In genomic region chr15:77839970-77840609, GRCh38 we compare ENCODE assay signal across 14 cellular contexts.
"Had no signal": no experiment of that assay in that cellular context is flagged by ENCODE, and none has a peak within 500 bp of the region (broad histone marks: within the 10 kb centered on the region; RNA-seq: fewer than 3 reads in every experiment).

No MANE protein-coding gene starts in this region.

- H3K9me3 ChIP-seq: psoas muscle, testis had no signal

- H3K4me1 ChIP-seq: psoas muscle, testis had no signal

- DNase-seq: activated CD4-positive, alpha-beta T cell treated with anti-CD3 and anti-CD28 coated beads, Interleukin-2, amount 10 ng/mL, durations not matched to agents 24 days and 14 days; activated T-cell treated with anti-CD3 and anti-CD28 coated beads, Interleukin-2, amount 50 U/mL, for 1 hour; caudate nucleus; effector CD4-positive, alpha-beta T cell; midbrain; stimulated activated CD4-positive, alpha-beta T cell treated with anti-CD3 and anti-CD28 coated beads, Interleukin-4, amount 100 ng/mL, for 1 hour; stimulated activated naive CD8-positive, alpha-beta T cell treated with anti-CD3 and anti-CD28 coated beads, Interleukin-15, amount 100 ng/mL, for 72 hours; T-cell; testis had no signal

- H3K27ac Mint-ChIP-seq: activated CD4-positive, alpha-beta T cell treated with anti-CD3 and anti-CD28 coated beads, Interleukin-2, amount 10 ng/mL, durations not matched to agents 24 days and 14 days; T-cell had no signal

- ATAC-seq: psoas muscle; stimulated activated naive CD8-positive, alpha-beta T cell treated with anti-CD3 and anti-CD28 coated beads, Interleukin-15, amount 100 ng/mL, for 72 hours; T-cell had no signal

- H3K4me1 Mint-ChIP-seq: activated CD4-positive, alpha-beta T cell treated with anti-CD3 and anti-CD28 coated beads, Interleukin-2, amount 10 ng/mL, durations not matched to agents 24 days and 14 days; stimulated activated naive CD8-positive, alpha-beta T cell treated with anti-CD3 and anti-CD28 coated beads, Interleukin-15, amount 100 ng/mL, for 72 hours; T-cell had no signal

- H3K4me2 ChIP-seq: hepatocyte had no signal

- H3K27me3 ChIP-seq: hepatocyte, testis had no signal

- H2AFZ ChIP-seq: hepatocyte had no signal

- H3K79me2 ChIP-seq: hepatocyte had no signal

- H3K9me3 Mint-ChIP-seq: activated CD4-positive, alpha-beta T cell treated with anti-CD3 and anti-CD28 coated beads, Interleukin-2, amount 10 ng/mL, durations not matched to agents 24 days and 14 days had no signal

- H3K4me3 Mint-ChIP-seq: activated CD4-positive, alpha-beta T cell treated with anti-CD3 and anti-CD28 coated beads, Interleukin-2, amount 10 ng/mL, durations not matched to agents 24 days and 14 days; stimulated activated naive CD8-positive, alpha-beta T cell treated with anti-CD3 and anti-CD28 coated beads, Interleukin-15, amount 100 ng/mL, for 72 hours; T-cell had no signal

- H3K4me3 ChIP-seq: coronary artery, hepatocyte, psoas muscle, testis had no signal

- H3K27ac ChIP-seq: coronary artery, epithelial cell of prostate, hepatocyte, psoas muscle, testis, VCaP had no signal
